25 cellular contexts compared by ENCODE assay signal in genomic region chrX:55818673-55819375, GRCh38.
"Had no signal": no experiment of that assay in that cellular context is flagged by ENCODE, and none has a peak within 500 bp of the region (broad histone marks: within the 10 kb centered on the region; RNA-seq: fewer than 3 reads in every experiment).

No MANE protein-coding gene starts in this region.

- H3K4me2 ChIP-seq: smooth muscle cell had no signal

- DNase-seq: activated CD4-positive, alpha-beta T cell treated with anti-CD3 and anti-CD28 coated beads, Interleukin-2, amount 10 ng/mL, durations not matched to agents 7 days and 5 days; activated CD4-positive, CD25-positive, alpha-beta regulatory T cell treated with anti-CD3 and anti-CD28 coated beads, Interleukin-2, amount 50 U/mL, for 72 hours; activated CD8-positive, alpha-beta memory T cell treated with anti-CD3 and anti-CD28 coated beads, Interleukin-2, amount 10 ng/mL, durations not matched to agents 7 days and 5 days; activated CD8-positive, alpha-beta T cell treated with anti-CD3 and anti-CD28 coated beads for 36 hours; activated gamma-delta T cell; activated naive CD4-positive, alpha-beta T cell treated with anti-CD3 and anti-CD28 coated beads, Interleukin-2, amount 50 U/mL, for 16 hours; activated naive CD8-positive, alpha-beta T cell treated with anti-CD3 and anti-CD28 coated beads, Interleukin-2, amount 50 U/mL, for 24 hours; activated T-cell treated with anti-CD3 and anti-CD28 coated beads for 4 hours; effector CD4-positive, alpha-beta T cell; gastrocnemius medialis; hippocampal formation; nucleus accumbens; stimulated activated CD4-positive, alpha-beta T cell treated with anti-CD3 and anti-CD28 coated beads, Interleukin-15, amount 100 ng/mL, for 24 hours; stimulated activated naive CD4-positive, alpha-beta T cell; T-cell; testis; upper lobe of left lung had no signal

- H3K36me3 ChIP-seq: esophagus muscularis mucosa, gastrocnemius medialis, upper lobe of left lung had no signal

- H3K4me1 ChIP-seq: esophagus muscularis mucosa, gastrocnemius medialis, testis, upper lobe of left lung had no signal

- H3K27me3 ChIP-seq: esophagus muscularis mucosa, gastrocnemius medialis, testis, upper lobe of left lung had no signal

- H3K27me3 Mint-ChIP-seq: activated CD4-positive, alpha-beta T cell treated with anti-CD3 and anti-CD28 coated beads, Interleukin-2, amount 10 ng/mL, durations not matched to agents 7 days and 5 days; activated CD8-positive, alpha-beta memory T cell treated with anti-CD3 and anti-CD28 coated beads, Interleukin-2, amount 10 ng/mL, durations not matched to agents 7 days and 5 days; activated CD8-positive, alpha-beta T cell treated with anti-CD3 and anti-CD28 coated beads for 36 hours; activated naive CD8-positive, alpha-beta T cell treated with anti-CD3 and anti-CD28 coated beads, Interleukin-2, amount 50 U/mL, for 24 hours; dendritic cell treated with granulocyte-macrophage colony-stimulating factor and Interleukin-4, amounts not matched to agents 40 ng/mL and 50 ng/mL, for 4 days had no signal

- H3K27ac Mint-ChIP-seq: activated CD4-positive, alpha-beta T cell treated with anti-CD3 and anti-CD28 coated beads, Interleukin-2, amount 10 ng/mL, durations not matched to agents 7 days and 5 days; activated CD8-positive, alpha-beta memory T cell treated with anti-CD3 and anti-CD28 coated beads, Interleukin-2, amount 10 ng/mL, durations not matched to agents 7 days and 5 days; activated CD8-positive, alpha-beta T cell treated with anti-CD3 and anti-CD28 coated beads for 36 hours; activated naive CD8-positive, alpha-beta T cell treated with anti-CD3 and anti-CD28 coated beads, Interleukin-2, amount 50 U/mL, for 24 hours; activated T-helper 1 cell treated with anti-CD3 and anti-CD28 coated beads, Interleukin-12 subunit alpha, Interleukin-12 subunit beta, Interleukin-2, Interleukin-4 antibody, amounts not matched to agents 30 ng/mL and 10 ng/mL and 1 ng/mL, durations not matched to agents 14 hours and 24 hours and 36 hours; dendritic cell treated with granulocyte-macrophage colony-stimulating factor and Interleukin-4, amounts not matched to agents 40 ng/mL and 50 ng/mL, for 4 days; nephron; T-cell; T-helper 2 cell treated with Interferon-gamma antibody and Interleukin-4, amounts not matched to agents 5 μg/mL and 100 μg/mL, for 36 hours had no signal

- H3K4me3 Mint-ChIP-seq: activated CD4-positive, alpha-beta T cell treated with anti-CD3 and anti-CD28 coated beads, Interleukin-2, amount 10 ng/mL, durations not matched to agents 7 days and 5 days; activated CD8-positive, alpha-beta memory T cell treated with anti-CD3 and anti-CD28 coated beads, Interleukin-2, amount 10 ng/mL, durations not matched to agents 7 days and 5 days; activated CD8-positive, alpha-beta T cell treated with anti-CD3 and anti-CD28 coated beads for 36 hours; activated naive CD8-positive, alpha-beta T cell treated with anti-CD3 and anti-CD28 coated beads, Interleukin-2, amount 50 U/mL, for 24 hours; activated T-helper 1 cell treated with anti-CD3 and anti-CD28 coated beads, Interleukin-12 subunit alpha, Interleukin-12 subunit beta, Interleukin-2, Interleukin-4 antibody, amounts not matched to agents 30 ng/mL and 10 ng/mL and 1 ng/mL, durations not matched to agents 14 hours and 24 hours and 36 hours; dendritic cell treated with granulocyte-macrophage colony-stimulating factor and Interleukin-4, amounts not matched to agents 40 ng/mL and 50 ng/mL, for 4 days; nephron; T-cell; T-helper 2 cell treated with Interferon-gamma antibody and Interleukin-4, amounts not matched to agents 5 μg/mL and 100 μg/mL, for 36 hours had no signal

- H3K9me3 ChIP-seq: esophagus muscularis mucosa, gastrocnemius medialis, testis, upper lobe of left lung had no signal

- H3K27ac ChIP-seq: esophagus muscularis mucosa, gastrocnemius medialis, testis, upper lobe of left lung, VCaP had no signal

- ATAC-seq: activated CD8-positive, alpha-beta memory T cell treated with anti-CD3 and anti-CD28 coated beads, Interleukin-2, amount 10 ng/mL, durations not matched to agents 7 days and 5 days; activated CD8-positive, alpha-beta T cell treated with anti-CD3 and anti-CD28 coated beads for 36 hours; activated naive CD8-positive, alpha-beta T cell treated with anti-CD3 and anti-CD28 coated beads, Interleukin-2, amount 50 U/mL, for 24 hours; gastrocnemius medialis; sciatic nerve; T-cell had no signal

- H3K36me3 Mint-ChIP-seq: activated CD8-positive, alpha-beta memory T cell treated with anti-CD3 and anti-CD28 coated beads, Interleukin-2, amount 10 ng/mL, durations not matched to agents 7 days and 5 days; T-cell had no signal

- H3K4me3 ChIP-seq: esophagus muscularis mucosa, gastrocnemius medialis, smooth muscle cell, testis, upper lobe of left lung had no signal

- H3K4me1 Mint-ChIP-seq: activated CD4-positive, alpha-beta T cell treated with anti-CD3 and anti-CD28 coated beads, Interleukin-2, amount 10 ng/mL, durations not matched to agents 7 days and 5 days; activated CD8-positive, alpha-beta memory T cell treated with anti-CD3 and anti-CD28 coated beads, Interleukin-2, amount 10 ng/mL, durations not matched to agents 7 days and 5 days; activated naive CD8-positive, alpha-beta T cell treated with anti-CD3 and anti-CD28 coated beads, Interleukin-2, amount 50 U/mL, for 24 hours; nephron; T-cell had no signal
